1 cellular context compared by ENCODE assay signal in the genomic region with DNA sequence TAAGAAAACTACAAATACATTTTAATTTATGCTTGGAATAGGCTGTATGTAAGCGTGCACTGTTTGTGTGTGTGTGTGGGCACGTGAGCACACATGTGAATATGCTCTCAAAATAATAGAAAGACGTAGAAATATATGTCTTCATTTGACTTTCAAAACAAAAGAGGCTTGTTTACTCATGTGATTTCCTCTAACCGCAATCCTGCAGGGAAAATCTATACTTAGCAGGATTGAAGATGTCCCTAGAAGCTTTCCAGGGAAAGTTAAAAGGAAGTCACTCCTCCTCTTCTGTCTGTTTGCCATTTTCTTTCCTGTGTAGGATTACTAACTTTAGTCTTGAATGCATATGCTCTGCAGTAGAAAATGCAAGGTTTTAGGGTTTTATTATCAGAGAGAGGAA.
TF ChIP-seq lines count a peak whose summit lies in the region.

No MANE protein-coding gene starts in this region.

TF ChIP-seq in H1, 55 proteins besides CTCF, POLR2A, EP300 and RAD21 (continued from another document):
- TF ChIP-seq, protein P1, sequence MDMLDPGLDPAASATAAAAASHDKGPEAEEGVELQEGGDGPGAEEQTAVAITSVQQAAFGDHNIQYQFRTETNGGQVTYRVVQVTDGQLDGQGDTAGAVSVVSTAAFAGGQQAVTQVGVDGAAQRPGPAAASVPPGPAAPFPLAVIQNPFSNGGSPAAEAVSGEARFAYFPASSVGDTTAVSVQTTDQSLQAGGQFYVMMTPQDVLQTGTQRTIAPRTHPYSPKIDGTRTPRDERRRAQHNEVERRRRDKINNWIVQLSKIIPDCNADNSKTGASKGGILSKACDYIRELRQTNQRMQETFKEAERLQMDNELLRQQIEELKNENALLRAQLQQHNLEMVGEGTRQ (IDR thresholded peaks at IDR 0.05; ENCODE audit: low read length): no peak
- TF ChIP-seq SIRT6 (IDR thresholded peaks at IDR 0.05; ENCODE audit: low read length) (no peak), E2F6 (IDR thresholded peaks at IDR 0.05) (no peak), KDM4A (IDR thresholded peaks at IDR 0.05; ENCODE audit: low read depth, low read length, severe bottlenecking) (no peak)
